ENCODE assay signal across 8 cellular contexts in the genomic region with DNA sequence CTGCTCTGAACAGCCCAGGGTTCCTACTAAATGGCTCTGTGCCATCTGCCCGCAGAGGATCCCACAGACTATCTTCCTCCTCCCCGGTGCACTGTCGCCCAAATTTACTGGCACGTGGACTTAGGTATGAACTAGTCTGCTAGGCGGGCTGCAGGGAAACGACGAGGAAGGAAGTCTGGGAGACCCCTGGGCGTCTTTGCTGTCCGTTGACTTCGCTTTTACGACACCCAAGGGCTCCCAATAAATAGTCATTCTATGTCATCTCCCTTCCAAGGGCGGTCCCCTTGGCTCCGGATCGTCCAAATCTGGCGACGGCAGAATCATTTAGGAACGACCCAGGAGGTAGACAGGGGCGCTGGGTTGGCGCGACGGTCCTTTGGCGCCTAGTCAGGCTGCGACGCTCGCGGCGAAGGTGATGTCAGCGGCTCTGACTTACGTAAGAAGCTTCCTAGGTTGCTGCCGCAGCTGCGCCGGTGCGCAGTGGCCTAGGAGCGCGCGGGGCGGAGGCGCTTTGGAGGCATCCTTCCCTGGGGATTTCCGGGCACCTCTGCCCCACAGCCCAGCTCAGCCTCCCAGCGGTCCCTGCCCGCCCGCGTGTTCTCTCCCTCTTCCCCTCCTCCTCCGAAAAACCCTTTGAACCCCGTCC. TPM values are rescaled to one million over a fixed set of nuclear protein-coding genes. Genes with fewer than 3 reads are reported as not detected.
DNase-seq lines count a peak whose midpoint lies in the region; ATAC-seq and TF ChIP-seq lines count a peak whose summit lies in the region.

No MANE protein-coding gene starts in this region.

- H3K4me1 Mint-ChIP-seq in activated T-helper 2 cell treated with anti-CD3 and anti-CD28 coated beads, Interferon-gamma antibody, Interleukin-2, Interleukin-4, amounts not matched to agents 10 μg/mL and 5 μg/mL and 100 μg/mL, durations not matched to agents 14 hours and 24 hours and 36 hours (ENCODE audit: low read depth) = peaks cover 7% of the 10 kb centered on the region
- no peaks in the 10 kb centered on the region for H3K4me1 Mint-ChIP-seq in stimulated activated naive B cell treated with anti-CD40 and anti-IgM and Interleukin-4, amounts not matched to agents 10 μg/mL and 1 μg/mL and 100 μg/mL, for 72 hours

- WGBS in iPS DF 6.9 (ENCODE audit: insufficient coverage, insufficient read length) = no CpG with 5 or more reads among the region's 45 CpGs

- intact Hi-C loops in activated T-helper 2 cell treated with anti-CD3 and anti-CD28 coated beads, Interferon-gamma antibody, Interleukin-2, Interleukin-4, amounts not matched to agents 10 μg/mL and 5 μg/mL and 100 μg/mL, durations not matched to agents 14 hours and 24 hours and 36 hours (cut with micrococcal nuclease) = no loop called here

- H3K27ac ChIP-seq in iPS DF 6.9 (ENCODE audit: low read length) = no peak overlapping the region

- CTCF ChIA-PET in GM10248 (lab: Yijun Ruan, JAX) = no interaction called here

- H3K4me1 ChIP-seq in iPS DF 6.9 (ENCODE audit: control insufficient read depth, insufficient read depth, low read length) = peaks cover 2% of the 10 kb centered on the region; the same call in 1 of the 2 replicates

- POLR2A ChIA-PET in GM10248 (lab: Yijun Ruan, JAX) = no interaction called here

- no peaks in the 10 kb centered on the region for H3K36me3 Mint-ChIP-seq in activated T-helper 2 cell treated with anti-CD3 and anti-CD28 coated beads, Interferon-gamma antibody, Interleukin-2, Interleukin-4, amounts not matched to agents 10 μg/mL and 5 μg/mL and 100 μg/mL, durations not matched to agents 14 hours and 24 hours and 36 hours (ENCODE audit: low read depth)
- H3K36me3 Mint-ChIP-seq in stimulated activated naive B cell treated with anti-CD40 and anti-IgM and Interleukin-4, amounts not matched to agents 10 μg/mL and 1 μg/mL and 100 μg/mL, for 72 hours = peaks cover 0 to 3% of the 10 kb centered on the region in 2 donors

- peak overlapping the region; percentile 73; the same call in 1 of the 2 replicates for H3K4me3 ChIP-seq in iPS DF 6.9 (ENCODE audit: low read length)

- no peaks in the 10 kb centered on the region for H3K36me3 ChIP-seq in iPS DF 6.9 (ENCODE audit: control insufficient read depth, insufficient read depth, low read length)

- H3K9me3 Mint-ChIP-seq in activated T-helper 2 cell treated with anti-CD3 and anti-CD28 coated beads, Interferon-gamma antibody, Interleukin-2, Interleukin-4, amounts not matched to agents 10 μg/mL and 5 μg/mL and 100 μg/mL, durations not matched to agents 14 hours and 24 hours and 36 hours = peaks cover 3% of the 10 kb centered on the region
- H3K9me3 Mint-ChIP-seq in stimulated activated naive B cell treated with anti-CD40 and anti-IgM and Interleukin-4, amounts not matched to agents 10 μg/mL and 1 μg/mL and 100 μg/mL, for 72 hours = peaks cover 8 to 14% of the 10 kb centered on the region in 2 donors

- H3K27me3 Mint-ChIP-seq in activated T-helper 2 cell treated with anti-CD3 and anti-CD28 coated beads, Interferon-gamma antibody, Interleukin-2, Interleukin-4, amounts not matched to agents 10 μg/mL and 5 μg/mL and 100 μg/mL, durations not matched to agents 14 hours and 24 hours and 36 hours (ENCODE audit: low read depth) = peaks cover 31% of the 10 kb centered on the region
- H3K27me3 Mint-ChIP-seq in stimulated activated naive B cell treated with anti-CD40 and anti-IgM and Interleukin-4, amounts not matched to agents 10 μg/mL and 1 μg/mL and 100 μg/mL, for 72 hours = peaks cover 34 to 37% of the 10 kb centered on the region in 2 donors

- TF ChIP-seq CTCF in GM10248 (IDR thresholded peaks at IDR 0.05; ENCODE audit: control extremely low read depth, extremely low read depth, low read depth, missing control alignments) = no peak

- H3K27ac Mint-ChIP-seq in activated T-helper 2 cell treated with anti-CD3 and anti-CD28 coated beads, Interferon-gamma antibody, Interleukin-2, Interleukin-4, amounts not matched to agents 10 μg/mL and 5 μg/mL and 100 μg/mL, durations not matched to agents 14 hours and 24 hours and 36 hours = no peak overlapping the region
- H3K27ac Mint-ChIP-seq in stimulated activated naive B cell treated with anti-CD40 and anti-IgM and Interleukin-4, amounts not matched to agents 10 μg/mL and 1 μg/mL and 100 μg/mL, for 72 hours = peak overlapping the region; percentile 84

- peaks cover 14% of the 10 kb centered on the region for H3K27me3 ChIP-seq in iPS DF 6.9 (ENCODE audit: control insufficient read depth, insufficient read depth, low read length)

- DNase-seq in AG20443 (ENCODE audit: low spot score) = peak; percentile 51
- DNase-seq in NCI-H1092 treated with DMSO at 0.1 percent for 48 hours (lab: John Stamatoyannopoulos, UW) = peak; percentile 63
- no peak for DNase-seq in activated T-helper 2 cell treated with anti-CD3 and anti-CD28 coated beads, Interferon-gamma antibody, Interleukin-2, Interleukin-4, amounts not matched to agents 10 μg/mL and 5 μg/mL and 100 μg/mL, durations not matched to agents 14 hours and 24 hours and 36 hours (ENCODE audit: low spot score)
- DNase-seq in iPS DF 6.9 (ENCODE audit: low read depth, low spot score) = no peak
- DNase-seq in stimulated activated naive B cell treated with anti-CD40 and anti-IgM and Interleukin-4, amounts not matched to agents 10 μg/mL and 1 μg/mL and 100 μg/mL, for 72 hours = peak; percentile 26
- DNase-seq in GM10248 (ENCODE audit: extremely low spot score) = no peak
- DNase-seq in central memory CD4-positive, alpha-beta T cell = no peak

- peak overlapping the region; percentile 8 for H3K4me3 Mint-ChIP-seq in activated T-helper 2 cell treated with anti-CD3 and anti-CD28 coated beads, Interferon-gamma antibody, Interleukin-2, Interleukin-4, amounts not matched to agents 10 μg/mL and 5 μg/mL and 100 μg/mL, durations not matched to agents 14 hours and 24 hours and 36 hours (ENCODE audit: low read depth)
- peak overlapping the region; percentile 12 to 39 for H3K4me3 Mint-ChIP-seq in stimulated activated naive B cell treated with anti-CD40 and anti-IgM and Interleukin-4, amounts not matched to agents 10 μg/mL and 1 μg/mL and 100 μg/mL, for 72 hours

- no peaks in the 10 kb centered on the region for H3K9me3 ChIP-seq in iPS DF 6.9 (ENCODE audit: control insufficient read depth, insufficient read depth, low read length)

- ATAC-seq in stimulated activated naive B cell treated with anti-CD40 and anti-IgM and Interleukin-4, amounts not matched to agents 10 μg/mL and 1 μg/mL and 100 μg/mL, for 72 hours (replicated peaks) = peak; percentile 54 to 63
- no peak for ATAC-seq in HG03457 (IDR thresholded peaks at IDR 0.05; ENCODE audit: unreplicated experiment)

RNA-seq across cellular contexts. Expression of a gene that starts 2.2 kb away (rescaled TPM):
- total RNA-seq in activated T-helper 2 cell treated with anti-CD3 and anti-CD28 coated beads, Interferon-gamma antibody, Interleukin-2, Interleukin-4, amounts not matched to agents 10 μg/mL and 5 μg/mL and 100 μg/mL, durations not matched to agents 14 hours and 24 hours and 36 hours = 3.8 and 8.3 TPM in 2 replicates

Comparison
In these comparisons a context has a peak if more than half of its experiments do, and no peak if none do; other contexts are left out.
1. DNase-seq: peak in AG20443 (single experiment), NCI-H1092 treated with DMSO at 0.1 percent for 48 hours (single experiment) and stimulated activated naive B cell treated with anti-CD40 and anti-IgM and Interleukin-4, amounts not matched to agents 10 μg/mL and 1 μg/mL and 100 μg/mL, for 72 hours (single experiment); none in activated T-helper 2 cell treated with anti-CD3 and anti-CD28 coated beads, Interferon-gamma antibody, Interleukin-2, Interleukin-4, amounts not matched to agents 10 μg/mL and 5 μg/mL and 100 μg/mL, durations not matched to agents 14 hours and 24 hours and 36 hours (single experiment), iPS DF 6.9 (single experiment), GM10248 (single experiment) and central memory CD4-positive, alpha-beta T cell (single experiment).